ENCODE assay signal across 33 cellular contexts in the genomic region with DNA sequence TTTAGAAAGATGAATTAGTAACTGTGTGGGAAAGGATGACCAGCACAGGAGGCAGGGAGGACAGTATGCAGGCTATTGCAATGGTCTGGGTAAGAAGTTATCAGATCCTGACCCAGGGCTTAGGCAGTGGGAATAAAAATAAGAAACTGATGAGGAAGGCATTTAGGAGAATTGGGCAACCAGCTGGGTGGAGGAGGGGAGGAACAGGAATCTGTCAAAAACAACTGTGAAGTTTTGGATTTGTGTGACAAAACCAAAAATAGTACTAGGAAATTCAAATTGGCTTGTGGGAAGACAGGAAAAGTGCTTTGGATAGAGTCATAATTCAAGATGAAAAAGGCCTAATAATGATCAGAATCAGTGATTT. TPM values are rescaled to one million over a fixed set of nuclear protein-coding genes. Genes with fewer than 3 reads are reported as not detected.
"Had no signal": no experiment of that assay in that cellular context is flagged by ENCODE, and none has a peak within 500 bp of the region (broad histone marks: within the 10 kb centered on the region; RNA-seq: fewer than 3 reads in every experiment).

No MANE protein-coding gene starts in this region.

- H3K4me3 ChIP-seq: colonic mucosa, gastroesophageal sphincter, heart right ventricle, left ventricle myocardium inferior, lung, pancreas, right lobe of liver, smooth muscle cell, stomach, testis, tibial artery had no signal

- H3K27ac ChIP-seq: colonic mucosa, epithelial cell of prostate, foreskin keratinocyte, gastroesophageal sphincter, heart right ventricle, left ventricle myocardium inferior, neutrophil, pancreas, right lobe of liver, stomach, testis, tibial artery had no signal

- H3K4me1 ChIP-seq: colonic mucosa, gastroesophageal sphincter, left ventricle myocardium inferior, pancreas, stomach, testis had no signal

- H3K36me3 ChIP-seq: colonic mucosa, gastroesophageal sphincter, heart right ventricle, left ventricle myocardium inferior, neutrophil, pancreas, right lobe of liver, stomach, tibial artery had no signal

- H3K9me3 ChIP-seq: colonic mucosa, gastroesophageal sphincter, left ventricle myocardium inferior, neutrophil, pancreas, right lobe of liver, stomach, testis, tibial artery had no signal

- H3K4me2 ChIP-seq: smooth muscle cell had no signal

- ATAC-seq: esophagus mucosa; foreskin keratinocyte; gastroesophageal sphincter; heart right ventricle; left cardiac atrium; natural killer cell treated with Interleukin-12 subunit alpha and Interleukin-12 subunit beta and Interleukin-15 and Interleukin-18, amount 100 ng/mL, for 72 hours; pancreas; stimulated activated effector memory CD8-positive, alpha-beta T cell treated with anti-CD3 and anti-CD28 coated beads, Interleukin-12 subunit alpha, Interleukin-12 subunit beta, amount 100 ng/mL, for 72 hours had no signal

- DNase-seq: colonic mucosa; effector CD8-positive, alpha-beta T cell; endodermal cell; foreskin keratinocyte; heart right ventricle; hippocampal formation; left cardiac atrium; left ventricle myocardium inferior; naive B cell; pancreas; stimulated activated CD4-positive, alpha-beta T cell treated with anti-CD3 and anti-CD28 coated beads, Interleukin-2, amount 100 ng/mL, for 24 hours; stimulated activated CD4-positive, alpha-beta T cell treated with anti-CD3 and anti-CD28 coated beads, Interleukin-4, amount 100 ng/mL, for 24 hours; stimulated activated naive CD4-positive, alpha-beta T cell treated with Interleukin-2 at 50 U/mL for 16 hours; stomach; substantia nigra; testis; tibial artery had no signal

- H3K27me3 ChIP-seq: colonic mucosa, foreskin keratinocyte, gastroesophageal sphincter, pancreas, right lobe of liver, stomach, testis, tibial artery had no signal

RNA-seq across cellular contexts. Expression of a gene that starts 27.9 kb away (rescaled TPM):
- total RNA-seq: colonic mucosa; endodermal cell; esophagus mucosa; fibroblast of lung; foreskin keratinocyte; gastroesophageal sphincter; heart right ventricle; left cardiac atrium; left ventricle myocardium inferior; mononuclear cell; natural killer cell treated with Interleukin-12 subunit alpha and Interleukin-12 subunit beta and Interleukin-15 and Interleukin-18, amount 100 ng/mL, for 72 hours; neural crest cell; omental fat pad; posterior vena cava; pulmonary artery endothelial cell; right lobe of liver; stomach had no signal
- polyA plus RNA-seq: fibroblast of lung, foreskin keratinocyte, heart right ventricle, pancreas had no signal

RNA-seq across cellular contexts. Expression of a gene that starts 52.8 kb away (rescaled TPM):
- total RNA-seq: endodermal cell; foreskin keratinocyte; gastroesophageal sphincter; kidney epithelial cell; left cardiac atrium; left ventricle myocardium inferior; mononuclear cell; natural killer cell treated with Interleukin-12 subunit alpha and Interleukin-12 subunit beta and Interleukin-15 and Interleukin-18, amount 100 ng/mL, for 72 hours; neural crest cell; posterior vena cava; pulmonary artery endothelial cell; stomach had no signal
- polyA plus RNA-seq: foreskin keratinocyte, heart right ventricle, pancreas had no signal
